21 cellular contexts compared by ENCODE assay signal in genomic region chr4:168662297-168662985, GRCh38.
"Had no signal": no experiment of that assay in that cellular context is flagged by ENCODE, and none has a peak within 500 bp of the region (broad histone marks: within the 10 kb centered on the region; RNA-seq: fewer than 3 reads in every experiment).

No MANE protein-coding gene starts in this region.

- H3K9me3 Mint-ChIP-seq: activated B cell treated with CpG ODN at 0.5 μM for 24 hours; activated CD8-positive, alpha-beta T cell treated with anti-CD3 and anti-CD28 coated beads for 36 hours; activated naive CD4-positive, alpha-beta T cell treated with anti-CD3 and anti-CD28 coated beads, Interleukin-2, amount 50 U/mL, for 72 hours; brain; endodermal cell; immature natural killer cell; naive thymus-derived CD4-positive, alpha-beta T cell had no signal

- H3K36me3 Mint-ChIP-seq: activated naive CD4-positive, alpha-beta T cell treated with anti-CD3 and anti-CD28 coated beads, Interleukin-2, amount 50 U/mL, for 72 hours; brain; immature natural killer cell; naive thymus-derived CD4-positive, alpha-beta T cell had no signal

- H3K9me3 ChIP-seq: gastrocnemius medialis, heart left ventricle, right atrium auricular region, spleen, stomach, testis, upper lobe of right lung had no signal

- H3K27me3 ChIP-seq: gastrocnemius medialis, heart left ventricle, right atrium auricular region, spleen, stomach, testis had no signal

- H3K4me3 Mint-ChIP-seq: activated B cell treated with CpG ODN at 0.5 μM for 24 hours; activated CD8-positive, alpha-beta T cell treated with anti-CD3 and anti-CD28 coated beads for 36 hours; brain; endodermal cell; immature natural killer cell; naive thymus-derived CD4-positive, alpha-beta T cell had no signal

- DNase-seq: activated B cell treated with CpG ODN at 0.5 μM for 24 hours; activated CD4-positive, alpha-beta T cell treated with anti-CD3 and anti-CD28 coated beads for 48 hours; activated CD8-positive, alpha-beta T cell treated with anti-CD3 and anti-CD28 coated beads for 36 hours; activated gamma-delta T cell; activated T-cell treated with anti-CD3 and anti-CD28 coated beads, Interleukin-2, amount 50 U/mL, for 48 hours; amygdala; endodermal cell; gastrocnemius medialis; heart left ventricle; immature natural killer cell; midbrain; naive thymus-derived CD4-positive, alpha-beta T cell; spleen; stomach; SW 1271; testis; upper lobe of right lung had no signal

- H3K4me3 ChIP-seq: gastrocnemius medialis, heart left ventricle, lung, right atrium auricular region, spleen, stomach, testis, upper lobe of right lung had no signal

- ATAC-seq: activated CD8-positive, alpha-beta T cell treated with anti-CD3 and anti-CD28 coated beads for 36 hours; activated naive CD4-positive, alpha-beta T cell treated with anti-CD3 and anti-CD28 coated beads, Interleukin-2, amount 50 U/mL, for 72 hours; gastrocnemius medialis; naive thymus-derived CD4-positive, alpha-beta T cell; upper lobe of right lung had no signal

- H3K27ac ChIP-seq: heart left ventricle, right atrium auricular region, spleen, stomach, testis, upper lobe of right lung had no signal

- H3K4me1 ChIP-seq: testis, upper lobe of right lung had no signal

- H3K27ac Mint-ChIP-seq: activated B cell treated with CpG ODN at 0.5 μM for 24 hours; activated CD8-positive, alpha-beta T cell treated with anti-CD3 and anti-CD28 coated beads for 36 hours; activated naive CD4-positive, alpha-beta T cell treated with anti-CD3 and anti-CD28 coated beads, Interleukin-2, amount 50 U/mL, for 72 hours; endodermal cell; immature natural killer cell; naive thymus-derived CD4-positive, alpha-beta T cell had no signal

- H3K4me1 Mint-ChIP-seq: activated B cell treated with CpG ODN at 0.5 μM for 24 hours; endodermal cell; naive thymus-derived CD4-positive, alpha-beta T cell had no signal

- H3K27me3 Mint-ChIP-seq: activated CD8-positive, alpha-beta T cell treated with anti-CD3 and anti-CD28 coated beads for 36 hours; brain had no signal

- H3K36me3 ChIP-seq: gastrocnemius medialis, heart left ventricle, right atrium auricular region, spleen, stomach, upper lobe of right lung had no signal
